ENCODE assay signal across 12 cellular contexts in genomic region chr1:101221945-101222429, GRCh38. TPM values are rescaled to one million over a fixed set of nuclear protein-coding genes. Genes with fewer than 3 reads are reported as not detected.
A peak's percentile ranks its signal among the peaks of the same experiment; 100 is the strongest.
DNase-seq lines count a peak whose midpoint lies in the region; ATAC-seq, FAIRE-seq and TF ChIP-seq lines count a peak whose summit lies in the region.
"Had no signal": no experiment of that assay in that cellular context is flagged by ENCODE, and none has a peak within 500 bp of the region (broad histone marks: within the 10 kb centered on the region; RNA-seq: fewer than 3 reads in every experiment).

No MANE protein-coding gene starts in this region.

- H4K20me1 ChIP-seq in Loucy (ENCODE audit: insufficient read depth, low read length, poor library complexity, severe bottlenecking): no peaks in the 10 kb centered on the region

- peak; percentile 46 for DNase-seq in GM10266 (ENCODE audit: extremely low spot score)
- DNase-seq in GM19239 (ENCODE audit: insufficient read length, low spot score): peak; percentile 48
- no peak for DNase-seq in T1000 (lab: John Stamatoyannopoulos, UW)
- no peak for DNase-seq in uterus
- no peak for DNase-seq in stimulated activated CD4-positive, alpha-beta T cell treated with anti-CD3 and anti-CD28 coated beads, Interleukin-4, amount 100 ng/mL, for 4 hours
- DNase-seq in ascending aorta (ENCODE audit: low spot score in 2 of 2): no peak
- DNase-seq: activated CD8-positive, alpha-beta memory T cell treated with anti-CD3 and anti-CD28 coated beads, Interleukin-2, amount 50 U/mL, for 4 hours; kidney glomerular epithelial cell; Peyer's patch had no signal

- H3K9me3 ChIP-seq in Loucy (ENCODE audit: insufficient read depth, low read depth, low read length) (no peaks in the 10 kb centered on the region), uterus (no peaks in the 10 kb centered on the region), ascending aorta (no peaks in the 10 kb centered on the region)
- H3K9me3 ChIP-seq: Peyer's patch, thoracic aorta had no signal

- H2AFZ ChIP-seq in Loucy (ENCODE audit: low read length): peak overlapping the region; percentile 63

- H3K27ac ChIP-seq in uterus: no peak overlapping the region
- H3K27ac ChIP-seq in ascending aorta: no peak overlapping the region
- H3K27ac ChIP-seq: Peyer's patch, thoracic aorta had no signal

- H3F3A ChIP-seq in Loucy (ENCODE audit: low read depth): no peaks in the 10 kb centered on the region

- peak; percentile 92 for FAIRE-seq in GM19239 (lab: Jason Lieb, UNC)

- H3K4me1 ChIP-seq in Loucy (ENCODE audit: insufficient read depth, low read length, poor library complexity, severe bottlenecking) (no peaks in the 10 kb centered on the region), uterus (no peaks in the 10 kb centered on the region), ascending aorta (peaks cover 0 to 2% of the 10 kb centered on the region in 2 donors)
- H3K4me1 ChIP-seq: Peyer's patch had no signal

- H3K9ac ChIP-seq in Loucy (ENCODE audit: low read depth, low read length, poor library complexity, severe bottlenecking): no peak overlapping the region

- H3K79me2 ChIP-seq in Loucy (ENCODE audit: insufficient read depth, low read length): no peaks in the 10 kb centered on the region

- intact Hi-C loops in uterus (cut with DNase I; ENCODE audit: low total_unique reads): no loop called here
- intact Hi-C loops in ascending aorta (cut with DNase I): no loop called here

- ATAC-seq in HG02798 (IDR thresholded peaks at IDR 0.05; ENCODE audit: poor library complexity, unreplicated experiment): peak; percentile 98

- no peaks in the 10 kb centered on the region for H3K36me3 ChIP-seq in Loucy (ENCODE audit: insufficient read depth, low read length)
- H3K36me3 ChIP-seq in uterus: no peaks in the 10 kb centered on the region
- no peaks in the 10 kb centered on the region for H3K36me3 ChIP-seq in ascending aorta
- H3K36me3 ChIP-seq: Peyer's patch, thoracic aorta had no signal

- no peak overlapping the region for H3K4me2 ChIP-seq in Loucy (ENCODE audit: low read depth, low read length, poor library complexity, severe bottlenecking)

- H3K27me3 ChIP-seq in Loucy (ENCODE audit: insufficient read depth, low read length, poor library complexity, severe bottlenecking): no peaks in the 10 kb centered on the region
- H3K27me3 ChIP-seq in uterus: no peaks in the 10 kb centered on the region
- no peaks in the 10 kb centered on the region for H3K27me3 ChIP-seq in ascending aorta
- H3K27me3 ChIP-seq: Peyer's patch had no signal

- TF ChIP-seq CTCF in GM10266 (IDR thresholded peaks at IDR 0.05; ENCODE audit: control insufficient read depth, insufficient read depth, low read depth, missing control alignments) (no peak), Loucy (conservative IDR thresholded peaks at IDR 0.05; ENCODE audit: low read length) (no peak), uterus (IDR thresholded peaks at IDR 0.05) (no peak), ascending aorta (IDR thresholded peaks at IDR 0.05) (no peak)

- H3K4me3 ChIP-seq in Loucy (ENCODE audit: low read length, poor library complexity, severe bottlenecking) (no peak overlapping the region), uterus (no peak overlapping the region), ascending aorta (no peak overlapping the region)
- H3K4me3 ChIP-seq: Peyer's patch, thoracic aorta had no signal

- no peak for TF ChIP-seq POLR2A in uterus (IDR thresholded peaks at IDR 0.05)

- H3K9me2 ChIP-seq in Loucy (replicated peaks; ENCODE audit: low read depth, low read length): no peaks in the 10 kb centered on the region

RNA-seq across cellular contexts. Expression of gene S1PR1, which starts 14.8 kb away (rescaled TPM):
- 10 to 100 TPM; 25.6 to 97.9 (median 64.2) TPM for total RNA-seq in uterus
- 291 TPM for total RNA-seq in ascending aorta

Comparison
In these comparisons a context has a peak if more than half of its experiments do, and no peak if none do; other contexts are left out.
1. DNase-seq: peak in GM10266 (single experiment) and GM19239 (single experiment); none in T1000 (single experiment), uterus (0 of 2), stimulated activated CD4-positive, alpha-beta T cell treated with anti-CD3 and anti-CD28 coated beads, Interleukin-4, amount 100 ng/mL, for 4 hours (0 of 2) and ascending aorta (0 of 2).